12 cellular contexts compared by ENCODE assay signal in genomic region chr10:98060079-98060478, GRCh38. TPM values are rescaled to one million over a fixed set of nuclear protein-coding genes. Genes with fewer than 3 reads are reported as not detected.
"Had no signal": no experiment of that assay in that cellular context is flagged by ENCODE, and none has a peak within 500 bp of the region (broad histone marks: within the 10 kb centered on the region; RNA-seq: fewer than 3 reads in every experiment).

No MANE protein-coding gene starts in this region.

- FAIRE-seq: HepG2, HTR-8/SVneo, K562 had no signal

- H3K4me3 ChIP-seq: K562 had no signal

- ATAC-seq: HepG2, K562 had no signal

- H3K4me2 ChIP-seq: KMS-11 had no signal

- H3K27ac Mint-ChIP-seq: IgD-negative memory B cell had no signal

- H3K27ac ChIP-seq: HL-60, KMS-11 had no signal

- DNase-seq: IMR-90, Karpas-422, KBM-7, KG1 had no signal

RNA-seq across cellular contexts. Expression of gene CRTAC1, which starts 29.7 kb away (rescaled TPM):
- total RNA-seq: HepG2, HT-29, HT1080, IMR-90, K562 had no signal
- polyA plus RNA-seq: HepG2, IgD-negative memory B cell, IMR-90, K562 had no signal
